Comparison of ENCODE assay signal across 8 cellular contexts in genomic region chr12:108696111-108696995, GRCh38. TPM values are rescaled to one million over a fixed set of nuclear protein-coding genes. Genes with fewer than 3 reads are reported as not detected.
DNase-seq lines count a peak whose midpoint lies in the region; ATAC-seq, FAIRE-seq and TF ChIP-seq lines count a peak whose summit lies in the region.

No MANE protein-coding gene starts in this region.

- 93% methylated on average over 9 of the region's 9 CpGs for WGBS in HepG2 (ENCODE audit: low lambda C conversion rate)
- WGBS in right lobe of liver (ENCODE audit: insufficient coverage, low coverage, low lambda C conversion rate, missing lambda C conversion rate) = 59% methylated on average over 8 of the region's 9 CpGs
- WGBS in thyroid gland, 2 donors = 85 to 87% methylated on average over 9 of the region's 9 CpGs

- H2AFZ ChIP-seq in HepG2 (ENCODE audit: low read length) = no peak overlapping the region

- in situ Hi-C loops in HepG2 (cut with HindIII; ENCODE audit: extremely low pct_ligation_motif_present, low pct_unique_long_range_greater_than_20kb) = no loop called here

- FAIRE-seq in HepG2 (lab: Jason Lieb, UNC) = no peak

- TF ChIP-seq POLR2A in HepG2 (IDR thresholded peaks at IDR 0.05; ENCODE audit: insufficient read depth in 1 of 2, low read depth in 2 of 2, low read length in 2 of 2) (no peak), right lobe of liver (IDR thresholded peaks at IDR 0.05) (no peak), uterus (IDR thresholded peaks at IDR 0.05) (peak in 1 of 2 donors; percentile 49), thyroid gland (IDR thresholded peaks at IDR 0.05) (no peak)

- intact Hi-C loops in HepG2 (cut with micrococcal nuclease; ENCODE audit: unreplicated experiment) (no loop called here), right lobe of liver (cut with DNase I) (no loop called here), lower lobe of right lung (cut with DNase I) (no loop called here), uterus (cut with DNase I; ENCODE audit: low total_unique reads) (no loop called here), thyroid gland (cut with DNase I) (no loop called here)

- no peak overlapping the region for H3K9ac ChIP-seq in HepG2 (ENCODE audit: insufficient read depth, low read depth, low read length)

- H3K9me3 ChIP-seq in HepG2 (ENCODE audit: low read length) (no peaks in the 10 kb centered on the region), right lobe of liver (no peaks in the 10 kb centered on the region), lower lobe of right lung (no peaks in the 10 kb centered on the region), uterus (no peaks in the 10 kb centered on the region), thyroid gland (no peaks in the 10 kb centered on the region)

- TF ChIP-seq CTCF in HepG2 (CRISPR knock-in tag; IDR thresholded peaks at IDR 0.05) = no peak
- no peak for TF ChIP-seq CTCF in right lobe of liver (IDR thresholded peaks at IDR 0.05)
- no peak for TF ChIP-seq CTCF in lower lobe of right lung (IDR thresholded peaks at IDR 0.05)
- TF ChIP-seq CTCF in uterus (IDR thresholded peaks at IDR 0.05) = no peak
- TF ChIP-seq CTCF in thyroid gland (IDR thresholded peaks at IDR 0.05) = no peak

- ATAC-seq in HepG2 (no peak), right lobe of liver (no peak), lower lobe of right lung (peak; percentile 44 to 60), GM21528 (IDR thresholded peaks at IDR 0.05; ENCODE audit: low FRiP score, unreplicated experiment) (no peak), GM21447 (IDR thresholded peaks at IDR 0.05; ENCODE audit: unreplicated experiment) (no peak)

- H3K36me3 ChIP-seq in HepG2 (replicated peaks in 1 of 2; ENCODE audit: control insufficient read depth in 1 of 2, insufficient read depth in 2 of 2, low read length in 2 of 2) (peaks cover 25 to 68% of the 10 kb centered on the region in 2 experiments), right lobe of liver (peaks cover 0 to 12% (median 1%) of the 10 kb centered on the region in 4 donors), lower lobe of right lung (peaks cover 27% of the 10 kb centered on the region), uterus (no peaks in the 10 kb centered on the region), thyroid gland (no peaks in the 10 kb centered on the region)

- no peaks in the 10 kb centered on the region; the same call in 1 of the 2 replicates for H4K20me1 ChIP-seq in HepG2 (ENCODE audit: insufficient read depth, low read length)

- CTCF ChIA-PET in HepG2 (lab: Yijun Ruan, JAX; ENCODE audit: low intra/inter-chr PET ratio, low total read pairs) = no interaction called here

- no peak overlapping the region for H3K4me3 ChIP-seq in HepG2 (replicated peaks in 1 of 3; ENCODE audit: insufficient read depth in 1 of 3, low read depth in 2 of 3, low read length in 3 of 3)
- H3K4me3 ChIP-seq in right lobe of liver = no peak overlapping the region
- no peak overlapping the region for H3K4me3 ChIP-seq in lower lobe of right lung
- H3K4me3 ChIP-seq in uterus = no peak overlapping the region
- H3K4me3 ChIP-seq in thyroid gland (replicated peaks in 1 of 3) = no peak overlapping the region

- H3K27me3 ChIP-seq in HepG2 (ENCODE audit: control insufficient read depth in 1 of 2, insufficient read depth in 2 of 2, low read length in 2 of 2) = no peaks in the 10 kb centered on the region
- H3K27me3 ChIP-seq in right lobe of liver = no peaks in the 10 kb centered on the region
- no peaks in the 10 kb centered on the region for H3K27me3 ChIP-seq in lower lobe of right lung (ENCODE audit: low read depth)
- no peaks in the 10 kb centered on the region for H3K27me3 ChIP-seq in uterus
- H3K27me3 ChIP-seq in thyroid gland = no peaks in the 10 kb centered on the region

- H3K79me2 ChIP-seq in HepG2 (ENCODE audit: insufficient read depth, low read length) = peaks cover 79% of the 10 kb centered on the region

- DNase-seq in HepG2 (ENCODE audit: low spot score) (no peak), right lobe of liver (no peak), lower lobe of right lung (no peak), uterus (peak; percentile 56 to 87), thyroid gland (no peak)
- peak; percentile 16 for DNase-seq in activated naive CD4-positive, alpha-beta T cell treated with anti-CD3 and anti-CD28 coated beads, Interleukin-2, amount 50 U/mL, for 16 hours

- no peak overlapping the region for H3K4me2 ChIP-seq in HepG2 (ENCODE audit: low read depth, low read length)

- H3K27ac ChIP-seq in HepG2 (ENCODE audit: extremely low read length, insufficient read depth, low read length) = peak overlapping the region; percentile 11
- H3K27ac ChIP-seq in right lobe of liver = no peak overlapping the region
- peak overlapping the region; percentile 28 for H3K27ac ChIP-seq in lower lobe of right lung
- peak overlapping the region; percentile 95 to 99 for H3K27ac ChIP-seq in uterus
- H3K27ac ChIP-seq in thyroid gland = no peak overlapping the region

- POLR2A ChIA-PET in HepG2 (lab: Yijun Ruan, JAX) = interaction anchor here (0.8 kb wide), 1 partner anchor 34 kb away, joined by 3 read pairs; no protein-coding TSS in a partner anchor

- H3K4me1 ChIP-seq in HepG2 (ENCODE audit: insufficient read depth, low read length) (peaks cover 22% of the 10 kb centered on the region), right lobe of liver (peaks cover 0 to 8% (median 3%) of the 10 kb centered on the region in 4 donors), lower lobe of right lung (peaks cover 54% of the 10 kb centered on the region), uterus (peaks cover 30 to 43% of the 10 kb centered on the region in 2 donors), thyroid gland (peaks cover 18 to 19% of the 10 kb centered on the region in 2 donors)

- no peak for TF ChIP-seq RAD21 in HepG2 (CRISPR knock-in tag; IDR thresholded peaks at IDR 0.05)

- BruUV-seq in HepG2 (replicated peaks; lab: Mats Ljungman, UMichigan) = no TSS peak

- TF ChIP-seq EP300 in HepG2 (IDR thresholded peaks at IDR 0.05; ENCODE audit: low read depth in 2 of 2, low read length in 2 of 2) (no peak), HepG2 (CRISPR knock-in tag; IDR thresholded peaks at IDR 0.05; ENCODE audit: borderline replicate concordance) (no peak)

TF ChIP-seq in HepG2, 621 proteins besides CTCF, POLR2A, EP300 and RAD21:
- peak; percentile 61 for TF ChIP-seq CEBPB (IDR thresholded peaks at IDR 0.05; ENCODE audit: borderline replicate concordance, low read depth, low read length)
- TF ChIP-seq ZNF234 (CRISPR knock-in tag; conservative IDR thresholded peaks at IDR 0.05) = no peak

RNA-seq across cellular contexts. Expression of gene CORO1C, which starts 35.0 kb away (rescaled TPM):
- total RNA-seq in HepG2 (2016; rRNA removed; fragmentation: Illumina TruSeq; extraction: Trizol) (73.7 and 128 TPM in 2 replicates), right lobe of liver (100 to 1,000 TPM in 1 of 6 experiments, 10 to 100 TPM in 5; 36.6 to 100 (median 57.5) TPM), lower lobe of right lung (307 TPM), uterus (100 to 1,000 TPM; 129 to 357 (median 235) TPM), thyroid gland (10 to 100 TPM; 22.0 to 63.6 (median 30.1) TPM)
- 21.0 and 28.0 TPM in 2 replicates for total RNA-seq in HepG2 (2016; cell fraction: cytosol; rRNA removed; fragmentation: Illumina TruSeq; extraction: Trizol; ENCODE audit: low read depth)
- 70.7 and 135 TPM in 2 replicates for total RNA-seq in HepG2 (2016; cell fraction: insoluble cytoplasmic fraction; rRNA removed; fragmentation: Illumina TruSeq; extraction: Trizol)
- total RNA-seq in HepG2 (2016; cell fraction: membrane; rRNA removed; fragmentation: Illumina TruSeq; extraction: Trizol) = 29.9 and 30.4 TPM in 2 replicates
- total RNA-seq in HepG2 (2016; cell fraction: nucleus; rRNA removed; fragmentation: Illumina TruSeq; extraction: Trizol) = 66.4 and 67.4 TPM in 2 replicates
- polyA plus RNA-seq in HepG2 (2011; rRNA removed) = 116 and 131 TPM in 2 replicates
- 95.2 and 104 TPM in 2 replicates for polyA plus RNA-seq in HepG2 (2011; cell fraction: cytosol; rRNA removed)
- polyA plus RNA-seq in HepG2 (2011; cell fraction: nucleus; rRNA removed) = 66.8 and 86.4 TPM in 2 replicates
- polyA plus RNA-seq in HepG2 (2012) = 68.8 and 74.2 TPM in 2 replicates
- polyA plus RNA-seq in HepG2 (2016; cell fraction: cytosol; fragmentation: Illumina TruSeq; extraction: Trizol; ENCODE audit: low read depth) = 5.3 and 6.6 TPM in 2 replicates
- 202 and 219 TPM in 2 replicates for polyA plus RNA-seq in HepG2 (2016; cell fraction: insoluble cytoplasmic fraction; fragmentation: Illumina TruSeq; extraction: Trizol; ENCODE audit: low read depth)
- 17.3 and 18.7 TPM in 2 replicates for polyA plus RNA-seq in HepG2 (2016; cell fraction: membrane; fragmentation: Illumina TruSeq; extraction: Trizol; ENCODE audit: low read depth)
- 93.1 and 94.0 TPM in 2 replicates for polyA plus RNA-seq in HepG2 (2016; cell fraction: nucleus; fragmentation: Illumina TruSeq; extraction: Trizol; ENCODE audit: insufficient read depth, low read depth)
- 321 and 493 TPM in 2 replicates for polyA minus RNA-seq in HepG2 (2011; rRNA and poly(A)+ RNA removed; ENCODE audit: low replicate concordance)
- 108 and 148 TPM in 2 replicates for polyA minus RNA-seq in HepG2 (2011; cell fraction: cytosol; rRNA and poly(A)+ RNA removed)
- polyA minus RNA-seq in HepG2 (2011; cell fraction: nucleus; rRNA and poly(A)+ RNA removed) = 132 and 144 TPM in 2 replicates

Comparison
In these comparisons a context has a peak if more than half of its experiments do, and no peak if none do; other contexts are left out.
1. H3K27ac ChIP-seq: peak in HepG2 (single experiment), lower lobe of right lung (single experiment) and uterus (2 of 2); none in right lobe of liver (0 of 3) and thyroid gland (0 of 3).
2. ATAC-seq: peak in lower lobe of right lung (2 of 2); none in HepG2 (single experiment), right lobe of liver (0 of 4), GM21528 (single experiment) and GM21447 (single experiment).
3. DNase-seq: peak in activated naive CD4-positive, alpha-beta T cell treated with anti-CD3 and anti-CD28 coated beads, Interleukin-2, amount 50 U/mL, for 16 hours (single experiment) and uterus (2 of 2); none in HepG2 (single experiment), right lobe of liver (0 of 3), lower lobe of right lung (single experiment) and thyroid gland (0 of 2).